In the genomic region with DNA sequence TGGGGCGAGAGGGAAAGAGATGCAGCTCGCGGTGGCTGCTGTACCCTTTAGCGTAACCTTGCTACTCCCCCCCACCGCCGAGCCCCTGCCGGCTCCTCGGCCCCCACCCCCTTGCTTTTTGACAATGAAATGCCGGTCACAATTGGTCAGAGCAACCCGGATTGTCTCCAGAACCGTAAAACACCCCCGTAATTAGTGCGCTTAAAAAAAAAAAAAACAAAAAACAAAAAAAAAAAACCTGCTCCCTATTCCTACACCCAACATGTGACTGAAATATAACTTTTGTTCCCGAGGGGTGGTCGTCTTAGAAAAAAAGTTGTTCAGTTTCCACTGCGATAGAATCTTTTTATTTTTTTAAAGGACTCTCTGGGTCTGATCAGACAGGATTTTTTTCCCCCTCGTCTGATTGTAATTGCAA, we compare ENCODE assay signal across 8 cellular contexts. TPM values are rescaled to one million over a fixed set of nuclear protein-coding genes. Genes with fewer than 3 reads are reported as not detected.
A peak's percentile ranks its signal among the peaks of the same experiment; 100 is the strongest.
DNase-seq lines count a peak whose midpoint lies in the region; ATAC-seq lines count a peak whose summit lies in the region.

No MANE protein-coding gene starts in this region.

- H3K27me3 Mint-ChIP-seq in activated CD4-positive, alpha-beta T cell treated with anti-CD3 and anti-CD28 coated beads, Interleukin-2, amount 10 ng/mL, durations not matched to agents 7 days and 5 days = no peaks in the 10 kb centered on the region
- peaks cover 2% of the 10 kb centered on the region for H3K27me3 Mint-ChIP-seq in activated T-helper 2 cell treated with anti-CD3 and anti-CD28 coated beads, Interferon-gamma antibody, Interleukin-2, Interleukin-4, amounts not matched to agents 10 μg/mL and 5 μg/mL and 100 μg/mL, durations not matched to agents 14 hours and 24 hours and 36 hours (ENCODE audit: low read depth)

- peak overlapping the region; percentile 92 for H3K27ac ChIP-seq in subcutaneous abdominal adipose tissue (ENCODE audit: low read depth, low read length)

- H3K9me3 ChIP-seq in iPS-15b (ENCODE audit: control insufficient read depth, insufficient read depth, low read length) (no peaks in the 10 kb centered on the region), subcutaneous abdominal adipose tissue (ENCODE audit: control insufficient read depth in 5 of 5, low read length in 5 of 5) (no peaks in the 10 kb centered on the region)

- H3K27ac Mint-ChIP-seq in activated CD4-positive, alpha-beta T cell treated with anti-CD3 and anti-CD28 coated beads, Interleukin-2, amount 10 ng/mL, durations not matched to agents 7 days and 5 days = peak overlapping the region; percentile 99
- H3K27ac Mint-ChIP-seq in activated T-helper 2 cell treated with anti-CD3 and anti-CD28 coated beads, Interferon-gamma antibody, Interleukin-2, Interleukin-4, amounts not matched to agents 10 μg/mL and 5 μg/mL and 100 μg/mL, durations not matched to agents 14 hours and 24 hours and 36 hours = peak overlapping the region; percentile 95

- H3K9ac ChIP-seq in iPS-15b (ENCODE audit: low read depth, low read length) = peak overlapping the region; percentile 51
- peak overlapping the region; percentile 77 to 99 (median 86) for H3K9ac ChIP-seq in subcutaneous abdominal adipose tissue (ENCODE audit: low read length in 5 of 5)

- H3K4me1 Mint-ChIP-seq in activated CD4-positive, alpha-beta T cell treated with anti-CD3 and anti-CD28 coated beads, Interleukin-2, amount 10 ng/mL, durations not matched to agents 7 days and 5 days = peaks cover 44% of the 10 kb centered on the region
- H3K4me1 Mint-ChIP-seq in activated T-helper 2 cell treated with anti-CD3 and anti-CD28 coated beads, Interferon-gamma antibody, Interleukin-2, Interleukin-4, amounts not matched to agents 10 μg/mL and 5 μg/mL and 100 μg/mL, durations not matched to agents 14 hours and 24 hours and 36 hours (ENCODE audit: low read depth) = peaks cover 36% of the 10 kb centered on the region

- H3K4me1 ChIP-seq in iPS-15b (ENCODE audit: control insufficient read depth, insufficient read depth, low read length) (peaks cover 16% of the 10 kb centered on the region), subcutaneous abdominal adipose tissue (ENCODE audit: control insufficient read depth in 5 of 5, insufficient read depth in 5 of 5, low read length in 5 of 5) (peaks cover 5 to 49% (median 36%) of the 10 kb centered on the region in 5 donors)

- no peak for DNase-seq in activated CD4-positive, alpha-beta T cell treated with anti-CD3 and anti-CD28 coated beads, Interleukin-2, amount 10 ng/mL, durations not matched to agents 7 days and 5 days
- DNase-seq in activated CD4-positive, alpha-beta T cell treated with anti-CD3 and anti-CD28 coated beads for 1 hour = no peak
- no peak for DNase-seq in activated T-helper 2 cell treated with anti-CD3 and anti-CD28 coated beads, Interferon-gamma antibody, Interleukin-2, Interleukin-4, amounts not matched to agents 10 μg/mL and 5 μg/mL and 100 μg/mL, durations not matched to agents 14 hours and 24 hours and 36 hours (ENCODE audit: low spot score)
- DNase-seq in NCI-H2171 (lab: John Stamatoyannopoulos, UW) (no peak), HCEC 1CT (no peak)

- H3K4me3 ChIP-seq in iPS-15b (ENCODE audit: low read depth, low read length) (peak overlapping the region; percentile 89), subcutaneous abdominal adipose tissue (ENCODE audit: low read depth in 1 of 5, low read length in 5 of 5) (peak overlapping the region; percentile 96 to 99 (median 98))

- POLR2A ChIA-PET in activated CD4-positive, alpha-beta T cell treated with anti-CD3 and anti-CD28 coated beads, Interleukin-2, amount 10 ng/mL, durations not matched to agents 7 days and 5 days (lab: Charles Lee) = interaction anchor here (0.6 to 1.1 kb wide), 3 partner anchors 241 to 837 kb away, joined by 3 to 4 read pairs (median 3); no protein-coding TSS in a partner anchor

- intact Hi-C loops in activated T-helper 2 cell treated with anti-CD3 and anti-CD28 coated beads, Interferon-gamma antibody, Interleukin-2, Interleukin-4, amounts not matched to agents 10 μg/mL and 5 μg/mL and 100 μg/mL, durations not matched to agents 14 hours and 24 hours and 36 hours (cut with micrococcal nuclease) = loop anchor here (2.0 to 5.0 kb wide), 4 partner anchors 52 to 1067 kb away; a partner anchor contains a TSS

- CTCF ChIA-PET in activated CD4-positive, alpha-beta T cell treated with anti-CD3 and anti-CD28 coated beads, Interleukin-2, amount 10 ng/mL, durations not matched to agents 7 days and 5 days (lab: Charles Lee) = no interaction called here

- no peak for ATAC-seq in HG03108 (IDR thresholded peaks at IDR 0.05; ENCODE audit: unreplicated experiment)

- H3K4me3 Mint-ChIP-seq in activated CD4-positive, alpha-beta T cell treated with anti-CD3 and anti-CD28 coated beads, Interleukin-2, amount 10 ng/mL, durations not matched to agents 7 days and 5 days = peak overlapping the region; percentile 95
- peak overlapping the region; percentile 94 for H3K4me3 Mint-ChIP-seq in activated T-helper 2 cell treated with anti-CD3 and anti-CD28 coated beads, Interferon-gamma antibody, Interleukin-2, Interleukin-4, amounts not matched to agents 10 μg/mL and 5 μg/mL and 100 μg/mL, durations not matched to agents 14 hours and 24 hours and 36 hours (ENCODE audit: low read depth)

- no peaks in the 10 kb centered on the region for H3K27me3 ChIP-seq in iPS-15b (ENCODE audit: control insufficient read depth, insufficient read depth, low read length)
- H3K27me3 ChIP-seq in subcutaneous abdominal adipose tissue (ENCODE audit: control insufficient read depth in 5 of 5, insufficient read depth in 4 of 5, low read length in 5 of 5) = no peaks in the 10 kb centered on the region

- peaks cover 4% of the 10 kb centered on the region for H3K36me3 Mint-ChIP-seq in activated CD4-positive, alpha-beta T cell treated with anti-CD3 and anti-CD28 coated beads, Interleukin-2, amount 10 ng/mL, durations not matched to agents 7 days and 5 days (ENCODE audit: low read depth)
- H3K36me3 Mint-ChIP-seq in activated T-helper 2 cell treated with anti-CD3 and anti-CD28 coated beads, Interferon-gamma antibody, Interleukin-2, Interleukin-4, amounts not matched to agents 10 μg/mL and 5 μg/mL and 100 μg/mL, durations not matched to agents 14 hours and 24 hours and 36 hours (ENCODE audit: low read depth) = peaks cover 22% of the 10 kb centered on the region

- H3K9me3 Mint-ChIP-seq in activated CD4-positive, alpha-beta T cell treated with anti-CD3 and anti-CD28 coated beads, Interleukin-2, amount 10 ng/mL, durations not matched to agents 7 days and 5 days = no peaks in the 10 kb centered on the region
- H3K9me3 Mint-ChIP-seq in activated T-helper 2 cell treated with anti-CD3 and anti-CD28 coated beads, Interferon-gamma antibody, Interleukin-2, Interleukin-4, amounts not matched to agents 10 μg/mL and 5 μg/mL and 100 μg/mL, durations not matched to agents 14 hours and 24 hours and 36 hours = no peaks in the 10 kb centered on the region

- H3K36me3 ChIP-seq in iPS-15b (ENCODE audit: control insufficient read depth, insufficient read depth, low read length) = no peaks in the 10 kb centered on the region
- no peaks in the 10 kb centered on the region for H3K36me3 ChIP-seq in subcutaneous abdominal adipose tissue (ENCODE audit: control insufficient read depth in 5 of 5, insufficient read depth in 5 of 5, low read length in 5 of 5)

RNA-seq across cellular contexts. Expression of a gene that starts 0.8 kb away (rescaled TPM):
- total RNA-seq in activated CD4-positive, alpha-beta T cell treated with anti-CD3 and anti-CD28 coated beads, Interleukin-2, amount 10 ng/mL, durations not matched to agents 7 days and 5 days = 10 to 100 TPM; 34.2 to 36.6 TPM
- total RNA-seq in activated T-helper 2 cell treated with anti-CD3 and anti-CD28 coated beads, Interferon-gamma antibody, Interleukin-2, Interleukin-4, amounts not matched to agents 10 μg/mL and 5 μg/mL and 100 μg/mL, durations not matched to agents 14 hours and 24 hours and 36 hours = 68.2 and 69.4 TPM in 2 replicates
